In genomic region chr11:12399355-12399754, GRCh38 we compare ENCODE assay signal across 1 cellular context.
TF ChIP-seq lines count a peak whose summit lies in the region.

No MANE protein-coding gene starts in this region.

TF ChIP-seq in IMR-90, 13 proteins besides CTCF, POLR2A, EP300 and RAD21:
- TF ChIP-seq MAFK (IDR thresholded peaks at IDR 0.05; ENCODE audit: low read depth, low read length), result no peak
- no peak for TF ChIP-seq NFE2L2 (IDR thresholded peaks at IDR 0.05; ENCODE audit: low read depth, low read length)
